In the genomic region with DNA sequence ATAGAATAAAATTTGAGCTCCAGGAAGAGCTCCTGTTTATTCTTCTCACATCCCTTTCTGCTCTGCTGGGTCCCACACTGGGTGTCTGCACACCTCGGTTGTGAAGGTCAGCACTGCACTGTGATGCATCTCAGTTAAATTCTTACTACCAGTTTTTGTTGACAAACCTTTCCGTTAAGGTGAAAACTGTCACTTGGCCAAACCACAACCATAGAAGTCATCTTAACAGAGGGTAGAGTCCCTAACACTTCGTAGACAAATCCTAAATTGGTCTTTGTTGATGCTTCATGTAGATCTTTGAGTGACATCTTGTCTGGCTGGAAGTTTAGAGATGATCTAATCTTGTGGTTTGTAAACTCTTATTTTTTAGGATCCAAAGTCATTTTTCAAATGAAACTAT, we compare ENCODE assay signal across 33 cellular contexts.
"Had no signal": no experiment of that assay in that cellular context is flagged by ENCODE, and none has a peak within 500 bp of the region (broad histone marks: within the 10 kb centered on the region; RNA-seq: fewer than 3 reads in every experiment).

No MANE protein-coding gene starts in this region.

- H3K4me3 ChIP-seq: heart left ventricle, ovary, skin epidermis, stomach, suprapubic skin, tibial artery, upper lobe of right lung had no signal

- DNase-seq: activated CD4-positive, alpha-beta T cell treated with anti-CD3 and anti-CD28 coated beads for 1 hour; activated CD8-positive, alpha-beta memory T cell treated with anti-CD3 and anti-CD28 coated beads, Interleukin-2, amount 10 ng/mL, durations not matched to agents 7 days and 5 days; activated CD8-positive, alpha-beta T cell treated with anti-CD3 and anti-CD28 coated beads, Interleukin-2, amount 10 ng/mL, durations not matched to agents 7 days and 5 days; activated gamma-delta T cell; activated naive CD4-positive, alpha-beta T cell treated with anti-CD3 and anti-CD28 coated beads, Interleukin-2, amount 10 ng/mL, durations not matched to agents 7 days and 5 days; activated T-cell treated with anti-CD3 and anti-CD28 coated beads for 4 hours; amygdala; caudate nucleus; endodermal cell; foreskin keratinocyte; heart left ventricle; hypothalamus; immature natural killer cell; kidney; left colon; mammary epithelial cell; naive B cell; nephron progenitor cell; ovary; retina; stimulated activated CD4-positive, alpha-beta T cell treated with anti-CD3 and anti-CD28 coated beads, Interleukin-12 subunit alpha, Interleukin-12 subunit beta, amount 100 ng/mL, for 4 hours; stimulated activated CD4-positive, alpha-beta T cell treated with anti-CD3 and anti-CD28 coated beads, Interleukin-4, amount 100 ng/mL, for 1 hour; stomach; tibial artery; upper lobe of right lung had no signal

- H3K9me3 Mint-ChIP-seq: activated naive CD4-positive, alpha-beta T cell treated with anti-CD3 and anti-CD28 coated beads, Interleukin-2, amount 10 ng/mL, durations not matched to agents 7 days and 5 days; activated T-helper 1 cell treated with anti-CD3 and anti-CD28 coated beads, Interleukin-12 subunit alpha, Interleukin-12 subunit beta, Interleukin-2, Interleukin-4 antibody, amounts not matched to agents 30 ng/mL and 10 ng/mL and 1 ng/mL, durations not matched to agents 14 hours and 24 hours and 36 hours; endodermal cell; immature natural killer cell; nephron progenitor cell; T-helper 1 cell treated with Interleukin-12 subunit alpha and Interleukin-12 subunit beta and Interleukin-4 antibody, amounts not matched to agents 30 μg/mL and 1 μg/mL, for 36 hours; WTC11 had no signal

- H3K27ac Mint-ChIP-seq: activated CD8-positive, alpha-beta memory T cell treated with anti-CD3 and anti-CD28 coated beads, Interleukin-2, amount 10 ng/mL, durations not matched to agents 7 days and 5 days; activated CD8-positive, alpha-beta T cell treated with anti-CD3 and anti-CD28 coated beads, Interleukin-2, amount 10 ng/mL, durations not matched to agents 7 days and 5 days; activated naive CD4-positive, alpha-beta T cell treated with anti-CD3 and anti-CD28 coated beads, Interleukin-2, amount 10 ng/mL, durations not matched to agents 7 days and 5 days; activated T-helper 1 cell treated with anti-CD3 and anti-CD28 coated beads, Interleukin-12 subunit alpha, Interleukin-12 subunit beta, Interleukin-2, Interleukin-4 antibody, amounts not matched to agents 30 ng/mL and 10 ng/mL and 1 ng/mL, durations not matched to agents 14 hours and 24 hours and 36 hours; endodermal cell; immature natural killer cell; naive B cell; nephron progenitor cell; progenitor cell of endocrine pancreas; T-helper 1 cell treated with Interleukin-12 subunit alpha and Interleukin-12 subunit beta and Interleukin-4 antibody, amounts not matched to agents 30 μg/mL and 1 μg/mL, for 36 hours; WTC11 had no signal

- ATAC-seq: activated CD8-positive, alpha-beta memory T cell treated with anti-CD3 and anti-CD28 coated beads, Interleukin-2, amount 10 ng/mL, durations not matched to agents 7 days and 5 days; activated CD8-positive, alpha-beta T cell treated with anti-CD3 and anti-CD28 coated beads, Interleukin-2, amount 10 ng/mL, durations not matched to agents 7 days and 5 days; esophagus mucosa; foreskin keratinocyte; heart left ventricle; left colon; sciatic nerve; upper lobe of right lung; WTC11 had no signal

- H3K27me3 Mint-ChIP-seq: activated naive CD4-positive, alpha-beta T cell treated with anti-CD3 and anti-CD28 coated beads, Interleukin-2, amount 10 ng/mL, durations not matched to agents 7 days and 5 days; progenitor cell of endocrine pancreas had no signal

- H3K4me3 Mint-ChIP-seq: activated CD8-positive, alpha-beta memory T cell treated with anti-CD3 and anti-CD28 coated beads, Interleukin-2, amount 10 ng/mL, durations not matched to agents 7 days and 5 days; activated CD8-positive, alpha-beta T cell treated with anti-CD3 and anti-CD28 coated beads, Interleukin-2, amount 10 ng/mL, durations not matched to agents 7 days and 5 days; activated naive CD4-positive, alpha-beta T cell treated with anti-CD3 and anti-CD28 coated beads, Interleukin-2, amount 10 ng/mL, durations not matched to agents 7 days and 5 days; activated T-helper 1 cell treated with anti-CD3 and anti-CD28 coated beads, Interleukin-12 subunit alpha, Interleukin-12 subunit beta, Interleukin-2, Interleukin-4 antibody, amounts not matched to agents 30 ng/mL and 10 ng/mL and 1 ng/mL, durations not matched to agents 14 hours and 24 hours and 36 hours; endodermal cell; immature natural killer cell; naive B cell; nephron progenitor cell; T-helper 1 cell treated with Interleukin-12 subunit alpha and Interleukin-12 subunit beta and Interleukin-4 antibody, amounts not matched to agents 30 μg/mL and 1 μg/mL, for 36 hours; WTC11 had no signal

- H3K4me1 Mint-ChIP-seq: activated CD8-positive, alpha-beta memory T cell treated with anti-CD3 and anti-CD28 coated beads, Interleukin-2, amount 10 ng/mL, durations not matched to agents 7 days and 5 days; activated naive CD4-positive, alpha-beta T cell treated with anti-CD3 and anti-CD28 coated beads, Interleukin-2, amount 10 ng/mL, durations not matched to agents 7 days and 5 days; immature natural killer cell; naive B cell had no signal

- H3K36me3 Mint-ChIP-seq: activated CD8-positive, alpha-beta memory T cell treated with anti-CD3 and anti-CD28 coated beads, Interleukin-2, amount 10 ng/mL, durations not matched to agents 7 days and 5 days; activated naive CD4-positive, alpha-beta T cell treated with anti-CD3 and anti-CD28 coated beads, Interleukin-2, amount 10 ng/mL, durations not matched to agents 7 days and 5 days; immature natural killer cell; naive B cell; WTC11 had no signal
